Comparison of ENCODE assay signal across 8 cellular contexts in genomic region chr4:174423257-174423944, GRCh38.
A peak's percentile ranks its signal among the peaks of the same experiment; 100 is the strongest.
DNase-seq lines count a peak whose midpoint lies in the region; ATAC-seq and TF ChIP-seq lines count a peak whose summit lies in the region.

No MANE protein-coding gene starts in this region.

- H3K9me3 ChIP-seq in GM23248 (ENCODE audit: low read depth), result no peaks in the 10 kb centered on the region
- H3K9me3 ChIP-seq in mammary epithelial cell (replicated peaks; ENCODE audit: insufficient read depth, low read length), result no peaks in the 10 kb centered on the region

- H3K27ac ChIP-seq in GM23248 (no peak overlapping the region), mammary epithelial cell (ENCODE audit: insufficient read depth, low read depth, low read length) (peak overlapping the region; percentile 64)

- CTCF ChIA-PET in mammary epithelial cell (lab: Charles Lee; ENCODE audit: low non-redundant PET), result interaction anchor here (0.6 kb wide), 1 partner anchor 9 kb away, joined by 14 read pairs; no protein-coding TSS in a partner anchor

- H3K4me1 ChIP-seq in GM23248 (ENCODE audit: insufficient read depth) (peaks cover 13% of the 10 kb centered on the region), mammary epithelial cell (ENCODE audit: insufficient read depth, low read length) (peaks cover 14% of the 10 kb centered on the region)

- H3K9ac ChIP-seq in GM23248, result no peak overlapping the region
- no peak overlapping the region for H3K9ac ChIP-seq in mammary epithelial cell (ENCODE audit: insufficient read depth, low read length)

- intact Hi-C loops in mammary epithelial cell (cut with micrococcal nuclease), result loop anchor here (5.0 kb wide), 1 partner anchor 204 kb away; no protein-coding TSS in a partner anchor

- no peaks in the 10 kb centered on the region for H3K36me3 Mint-ChIP-seq in naive thymus-derived CD8-positive, alpha-beta T cell
- H3K36me3 Mint-ChIP-seq in chondrocyte (ENCODE audit: low read depth), result no peaks in the 10 kb centered on the region

- H3K36me3 ChIP-seq in GM23248 (ENCODE audit: low read depth), result no peaks in the 10 kb centered on the region
- H3K36me3 ChIP-seq in mammary epithelial cell (ENCODE audit: insufficient read depth, low read length), result no peaks in the 10 kb centered on the region

- H4K20me1 ChIP-seq in GM23248 (ENCODE audit: insufficient read depth), result no peaks in the 10 kb centered on the region
- H4K20me1 ChIP-seq in mammary epithelial cell (ENCODE audit: insufficient read depth, low read length), result no peaks in the 10 kb centered on the region

- H3F3A ChIP-seq in GM23248 (ENCODE audit: insufficient read depth), result no peaks in the 10 kb centered on the region

- peaks cover 0 to 3% (median 0%) of the 10 kb centered on the region in 9 donors for H3K9me3 Mint-ChIP-seq in naive thymus-derived CD8-positive, alpha-beta T cell
- H3K9me3 Mint-ChIP-seq in chondrocyte (ENCODE audit: low read depth), result no peaks in the 10 kb centered on the region

- dilution Hi-C loops in mammary epithelial cell (cut with HindIII; ENCODE audit: low sequenced_read_pairs), result no loop called here

- 1 to 4% methylated on average over 6 of the region's 6 CpGs for WGBS in GM23248 (ENCODE audit: low coverage in 1 of 2, low lambda C conversion rate in 2 of 2, missing lambda C conversion rate in 2 of 2), 2 experiments
- WGBS in mammary epithelial cell (ENCODE audit: low coverage, missing lambda C conversion rate), result 2% methylated on average over 6 of the region's 6 CpGs

- H3K27ac Mint-ChIP-seq in naive thymus-derived CD8-positive, alpha-beta T cell, result peak overlapping the region in 7 of 10 donors; percentile 11 to 82 (median 66)
- H3K27ac Mint-ChIP-seq in chondrocyte (ENCODE audit: unreplicated experiment), result no peak overlapping the region

- peak in 1 of 2 donors; percentile 16 for ATAC-seq in naive thymus-derived CD8-positive, alpha-beta T cell

- POLR2A ChIA-PET in naive thymus-derived CD8-positive, alpha-beta T cell (lab: Charles Lee), result no interaction called here

- H3K27me3 ChIP-seq in GM23248 (replicated peaks; ENCODE audit: insufficient read depth), result peaks cover 3% of the 10 kb centered on the region
- H3K27me3 ChIP-seq in mammary epithelial cell (ENCODE audit: insufficient read depth, low read length), result peaks cover 2% of the 10 kb centered on the region

- H3K4me2 ChIP-seq in GM23248 (ENCODE audit: unreplicated experiment) (peak overlapping the region; percentile 14), mammary epithelial cell (ENCODE audit: insufficient read depth, low read depth, low read length) (peak overlapping the region; percentile 85)

- peaks cover 13 to 49% (median 35%) of the 10 kb centered on the region in 4 donors for H3K4me1 Mint-ChIP-seq in naive thymus-derived CD8-positive, alpha-beta T cell
- peaks cover 19% of the 10 kb centered on the region for H3K4me1 Mint-ChIP-seq in chondrocyte (ENCODE audit: low read depth)

- TF ChIP-seq CTCF in mammary epithelial cell (conservative IDR thresholded peaks at IDR 0.05 in 1 of 2, IDR thresholded peaks at IDR 0.05 in 1 of 2; ENCODE audit: extremely low read depth in 1 of 2, insufficient read depth in 1 of 2, low read depth in 1 of 2, low read length in 2 of 2) (no peak), chondrocyte (IDR thresholded peaks at IDR 0.05) (no peak)

- peak; percentile 73 for DNase-seq in ELR (ENCODE audit: low read depth)
- peak; percentile 86 for DNase-seq in GM23248
- peak; percentile 58 for DNase-seq in NAMALWA (ENCODE audit: low spot score)
- peak; percentile 95 for DNase-seq in mammary epithelial cell
- DNase-seq in naive thymus-derived CD8-positive, alpha-beta T cell, result peak in 5 of 10 donors; percentile 17 to 41 (median 32)
- no peak for DNase-seq in chondrocyte (ENCODE audit: low spot score)
- no peak for DNase-seq in activated CD8-positive, alpha-beta memory T cell treated with anti-CD3 and anti-CD28 coated beads for 24 hours
- DNase-seq in stimulated activated CD4-positive, alpha-beta T cell treated with anti-CD3 and anti-CD28 coated beads, Interleukin-4, amount 100 ng/mL, for 1 hour, result no peak

- H3K4me3 ChIP-seq in GM23248, result no peak overlapping the region
- peak overlapping the region in 2 of 3 experiments; percentile 11 to 20 for H3K4me3 ChIP-seq in mammary epithelial cell (replicated peaks in 1 of 3; ENCODE audit: insufficient read depth in 1 of 3, low read depth in 2 of 3, low read length in 3 of 3)

- no TSS peak for BruUV-seq in mammary epithelial cell (replicated peaks; lab: Mats Ljungman, UMichigan)

- no peaks in the 10 kb centered on the region for H3K27me3 Mint-ChIP-seq in naive thymus-derived CD8-positive, alpha-beta T cell
- H3K27me3 Mint-ChIP-seq in chondrocyte (ENCODE audit: low read depth), result peaks cover 13% of the 10 kb centered on the region

- peak overlapping the region; percentile 26 to 76 (median 60) for H3K4me3 Mint-ChIP-seq in naive thymus-derived CD8-positive, alpha-beta T cell
- H3K4me3 Mint-ChIP-seq in chondrocyte (ENCODE audit: unreplicated experiment), result no peak overlapping the region

- H2AFZ ChIP-seq in GM23248, result no peak overlapping the region
- H2AFZ ChIP-seq in mammary epithelial cell (ENCODE audit: low read depth, low read length), result peak overlapping the region; percentile 52

- H3K9me2 ChIP-seq in GM23248 (ENCODE audit: insufficient read depth), result no peaks in the 10 kb centered on the region

- in situ Hi-C loops in GM23248 (cut with MboI) (no loop called here), mammary epithelial cell (cut with MboI; ENCODE audit: low sequenced_read_pairs in 2 of 2) (no loop called here)

- H3K79me2 ChIP-seq in GM23248 (ENCODE audit: insufficient read depth), result no peaks in the 10 kb centered on the region
- no peaks in the 10 kb centered on the region for H3K79me2 ChIP-seq in mammary epithelial cell (ENCODE audit: insufficient read depth, low read length)

Comparison
In these comparisons a context has a peak if more than half of its experiments do, and no peak if none do; other contexts are left out.
1. DNase-seq: peak in ELR (single experiment), GM23248 (single experiment), NAMALWA (single experiment) and mammary epithelial cell (single experiment); none in chondrocyte (single experiment), activated CD8-positive, alpha-beta memory T cell treated with anti-CD3 and anti-CD28 coated beads for 24 hours (single experiment) and stimulated activated CD4-positive, alpha-beta T cell treated with anti-CD3 and anti-CD28 coated beads, Interleukin-4, amount 100 ng/mL, for 1 hour (single experiment).